ENCODE assay signal across 27 cellular contexts in the genomic region with DNA sequence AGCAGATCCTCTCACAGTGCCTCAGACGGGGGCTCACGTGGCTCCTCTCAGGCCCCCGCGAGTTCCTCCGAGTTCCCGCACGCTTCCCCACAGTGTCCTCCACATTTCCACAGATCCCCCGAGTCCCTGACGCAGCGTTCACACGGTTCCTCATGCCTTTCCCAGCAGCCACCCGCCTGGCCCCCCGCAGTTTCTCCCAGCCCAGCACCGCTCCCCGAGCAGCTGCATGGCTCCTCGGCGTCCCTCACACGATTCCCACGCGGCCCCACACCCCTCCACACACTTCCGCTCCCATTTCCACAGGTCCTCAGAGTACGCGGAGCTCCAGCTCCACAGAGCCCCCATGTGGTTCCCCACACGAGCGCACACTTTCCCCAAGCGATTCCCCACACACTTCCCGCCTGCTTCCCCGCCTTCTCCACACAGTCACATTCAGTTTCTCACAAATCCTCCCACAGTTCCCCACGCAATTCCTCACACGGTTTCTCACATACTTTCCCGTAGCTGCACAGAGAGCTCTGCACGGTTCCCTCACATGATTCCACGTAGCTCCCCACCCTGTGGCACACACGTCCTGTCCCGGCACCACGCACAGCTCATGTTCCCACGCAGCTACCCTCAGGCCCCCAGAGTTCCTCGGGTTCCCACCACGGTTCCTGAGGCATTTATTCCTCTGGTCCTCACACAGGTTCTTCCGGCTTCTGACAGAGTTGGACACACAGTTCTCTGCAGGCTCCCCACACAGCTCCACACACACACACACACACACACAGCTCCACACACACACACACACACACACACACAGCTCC. TPM values are rescaled to one million over a fixed set of nuclear protein-coding genes. Genes with fewer than 3 reads are reported as not detected.
DNase-seq lines count a peak whose midpoint lies in the region; ATAC-seq and TF ChIP-seq lines count a peak whose summit lies in the region.
"Had no signal": no experiment of that assay in that cellular context is flagged by ENCODE, and none has a peak within 500 bp of the region (broad histone marks: within the 10 kb centered on the region; RNA-seq: fewer than 3 reads in every experiment).

No MANE protein-coding gene starts in this region.

- H3K4me1 ChIP-seq in GM23338 (ENCODE audit: insufficient read depth) (no peaks in the 10 kb centered on the region), endodermal cell (ENCODE audit: control insufficient read depth, insufficient read depth, low read length) (no peaks in the 10 kb centered on the region), foreskin keratinocyte (no peaks in the 10 kb centered on the region)
- H3K4me1 ChIP-seq: gastrocnemius medialis, prostate gland had no signal

- WGBS in endodermal cell (ENCODE audit: insufficient coverage in 1 of 2, insufficient read length in 1 of 2), 2 experiments = 91 to 93% methylated on average over 32 to 40 of the region's 40 CpGs

- no peak overlapping the region for H3K9ac ChIP-seq in endodermal cell (ENCODE audit: extremely low read depth, low read length, poor library complexity, severe bottlenecking)

- TF ChIP-seq CTCF in GM23338 (conservative IDR thresholded peaks at IDR 0.05; ENCODE audit: low read depth in 2 of 2) (no peak; a peak in 1 of 4 replicates), endodermal cell (conservative IDR thresholded peaks at IDR 0.05) (peak; percentile 23), foreskin keratinocyte (conservative IDR thresholded peaks at IDR 0.05) (no peak)

- H3K4me1 Mint-ChIP-seq in GM23338 = no peaks in the 10 kb centered on the region
- H3K4me1 Mint-ChIP-seq in endodermal cell = no peaks in the 10 kb centered on the region

- H3K36me3 ChIP-seq in GM23338 (ENCODE audit: insufficient read depth) = peaks cover 12% of the 10 kb centered on the region
- no peaks in the 10 kb centered on the region for H3K36me3 ChIP-seq in endodermal cell (ENCODE audit: control insufficient read depth, insufficient read depth, low read length)
- H3K36me3 ChIP-seq: gastrocnemius medialis, lower lobe of right lung, prostate gland had no signal

- H3K27ac ChIP-seq in GM23338 (ENCODE audit: low read depth) (no peak overlapping the region), endodermal cell (ENCODE audit: low read depth, low read length) (no peak overlapping the region), foreskin keratinocyte (no peak overlapping the region)
- H3K27ac ChIP-seq: gastrocnemius medialis, lower lobe of right lung, prostate gland had no signal

- peaks cover 31% of the 10 kb centered on the region for H3K36me3 Mint-ChIP-seq in GM23338 (ENCODE audit: low read depth)
- no peaks in the 10 kb centered on the region for H3K36me3 Mint-ChIP-seq in endodermal cell (ENCODE audit: low read depth)
- H3K36me3 Mint-ChIP-seq: activated CD4-positive, alpha-beta memory T cell treated with anti-CD3 and anti-CD28 coated beads for 36 hours; activated naive CD8-positive, alpha-beta T cell had no signal

- H3K9me3 ChIP-seq in endodermal cell (ENCODE audit: control insufficient read depth, low read length) = no peaks in the 10 kb centered on the region
- H3K9me3 ChIP-seq: gastrocnemius medialis, lower lobe of right lung, prostate gland had no signal

- H2AFZ ChIP-seq in GM23338 = no peak overlapping the region

- H3K27ac Mint-ChIP-seq in GM23338 (no peak overlapping the region), endodermal cell (no peak overlapping the region)
- H3K27ac Mint-ChIP-seq: activated CD4-positive, alpha-beta memory T cell treated with anti-CD3 and anti-CD28 coated beads for 36 hours; activated naive CD8-positive, alpha-beta T cell; activated T-helper 2 cell treated with anti-CD3 and anti-CD28 coated beads, Interferon-gamma antibody, Interleukin-2, Interleukin-4, amounts not matched to agents 10 μg/mL and 5 μg/mL and 100 μg/mL, durations not matched to agents 14 hours and 24 hours and 36 hours; CD4-positive, alpha-beta T cell; nephron progenitor cell had no signal

- H3K79me2 ChIP-seq in GM23338 (replicated peaks; ENCODE audit: insufficient read depth) = no peaks in the 10 kb centered on the region

- no peaks in the 10 kb centered on the region for H3F3A ChIP-seq in GM23338 (replicated peaks; ENCODE audit: low read depth)

- no peaks in the 10 kb centered on the region for H3K27me3 ChIP-seq in GM23338 (ENCODE audit: insufficient read depth)
- H3K27me3 ChIP-seq in endodermal cell (ENCODE audit: control insufficient read depth, insufficient read depth, low read length, poor library complexity, severe bottlenecking) = no peaks in the 10 kb centered on the region
- H3K27me3 ChIP-seq in foreskin keratinocyte = no peaks in the 10 kb centered on the region

- ATAC-seq in GM23338 (peak; percentile 16; the same call in 2 of the 3 replicates), GM19452 (IDR thresholded peaks at IDR 0.05; ENCODE audit: unreplicated experiment) (no peak), foreskin keratinocyte (no peak)
- ATAC-seq: activated CD4-positive, CD25-positive, alpha-beta regulatory T cell treated with anti-CD3 and anti-CD28 coated beads, Interleukin-2, amount 50 U/mL, for 24 hours; gastrocnemius medialis; lower lobe of right lung; PC-3 had no signal

- H3K4me2 ChIP-seq in GM23338 = no peak overlapping the region

- no peak overlapping the region for H3K4me3 ChIP-seq in GM23338
- H3K4me3 ChIP-seq in endodermal cell (ENCODE audit: low read length) = no peak overlapping the region
- H3K4me3 ChIP-seq: gastrocnemius medialis, lower lobe of right lung, prostate gland had no signal

- no peak overlapping the region for H3K4me3 Mint-ChIP-seq in GM23338
- H3K4me3 Mint-ChIP-seq in endodermal cell = no peak overlapping the region
- H3K4me3 Mint-ChIP-seq: activated CD4-positive, alpha-beta memory T cell treated with anti-CD3 and anti-CD28 coated beads for 36 hours; activated naive CD8-positive, alpha-beta T cell; CD4-positive, alpha-beta T cell; nephron progenitor cell had no signal

- H3K9me3 Mint-ChIP-seq in GM23338 (no peaks in the 10 kb centered on the region; the same call in 2 of the 3 replicates), endodermal cell (no peaks in the 10 kb centered on the region)
- H3K9me3 Mint-ChIP-seq: activated CD4-positive, alpha-beta memory T cell treated with anti-CD3 and anti-CD28 coated beads for 36 hours; activated T-helper 2 cell treated with anti-CD3 and anti-CD28 coated beads, Interferon-gamma antibody, Interleukin-2, Interleukin-4, amounts not matched to agents 10 μg/mL and 5 μg/mL and 100 μg/mL, durations not matched to agents 14 hours and 24 hours and 36 hours; CD4-positive, alpha-beta T cell; nephron progenitor cell had no signal

- DNase-seq in AG08395 (ENCODE audit: low spot score) = peak; percentile 11
- no peak for DNase-seq in GM23338 (ENCODE audit: low spot score)
- DNase-seq in endodermal cell = no peak
- DNase-seq in nucleus accumbens (lab: John Stamatoyannopoulos, UW) = peak in 34 of 56 donors; percentile 21 to 84 (median 50)
- no peak for DNase-seq in ureter (ENCODE audit: low spot score)
- no peak for DNase-seq in foreskin keratinocyte
- no peak for DNase-seq in dedifferentiated amniotic fluid mesenchymal stem cell (ENCODE audit: extremely low spot score)
- DNase-seq: activated CD4-positive, alpha-beta memory T cell treated with anti-CD3 and anti-CD28 coated beads for 36 hours; CD4-positive, alpha-beta T cell; cerebellar nuclear complex; DMS 273 treated with DMSO at 0.1 percent for 48 hours; effector CD4-positive, alpha-beta T cell; gastrocnemius medialis; KG1; lower lobe of right lung; MM.1S; NCI-H1436; NCI-H2107; NCI-H510A treated with DMSO at 0.1 percent for 48 hours; nephron progenitor cell; PC-3; substantia nigra had no signal

- H3K27me3 Mint-ChIP-seq in GM23338 (ENCODE audit: insufficient read depth, low read depth, poor library complexity) = peaks cover 8% of the 10 kb centered on the region
- H3K27me3 Mint-ChIP-seq in endodermal cell (ENCODE audit: insufficient read depth) = no peaks in the 10 kb centered on the region
- H3K27me3 Mint-ChIP-seq: activated CD4-positive, alpha-beta memory T cell treated with anti-CD3 and anti-CD28 coated beads for 36 hours; activated naive CD8-positive, alpha-beta T cell; CD4-positive, alpha-beta T cell had no signal

- H3K9me2 ChIP-seq in GM23338 (ENCODE audit: insufficient read depth) = no peaks in the 10 kb centered on the region

- peaks cover 17% of the 10 kb centered on the region; the same call in 1 of the 2 replicates for H4K20me1 ChIP-seq in GM23338 (replicated peaks; ENCODE audit: insufficient read depth)

TF ChIP-seq in GM23338, 12 proteins besides CTCF, POLR2A, EP300 and RAD21 (continues in another document):
- TF ChIP-seq, protein P1, sequence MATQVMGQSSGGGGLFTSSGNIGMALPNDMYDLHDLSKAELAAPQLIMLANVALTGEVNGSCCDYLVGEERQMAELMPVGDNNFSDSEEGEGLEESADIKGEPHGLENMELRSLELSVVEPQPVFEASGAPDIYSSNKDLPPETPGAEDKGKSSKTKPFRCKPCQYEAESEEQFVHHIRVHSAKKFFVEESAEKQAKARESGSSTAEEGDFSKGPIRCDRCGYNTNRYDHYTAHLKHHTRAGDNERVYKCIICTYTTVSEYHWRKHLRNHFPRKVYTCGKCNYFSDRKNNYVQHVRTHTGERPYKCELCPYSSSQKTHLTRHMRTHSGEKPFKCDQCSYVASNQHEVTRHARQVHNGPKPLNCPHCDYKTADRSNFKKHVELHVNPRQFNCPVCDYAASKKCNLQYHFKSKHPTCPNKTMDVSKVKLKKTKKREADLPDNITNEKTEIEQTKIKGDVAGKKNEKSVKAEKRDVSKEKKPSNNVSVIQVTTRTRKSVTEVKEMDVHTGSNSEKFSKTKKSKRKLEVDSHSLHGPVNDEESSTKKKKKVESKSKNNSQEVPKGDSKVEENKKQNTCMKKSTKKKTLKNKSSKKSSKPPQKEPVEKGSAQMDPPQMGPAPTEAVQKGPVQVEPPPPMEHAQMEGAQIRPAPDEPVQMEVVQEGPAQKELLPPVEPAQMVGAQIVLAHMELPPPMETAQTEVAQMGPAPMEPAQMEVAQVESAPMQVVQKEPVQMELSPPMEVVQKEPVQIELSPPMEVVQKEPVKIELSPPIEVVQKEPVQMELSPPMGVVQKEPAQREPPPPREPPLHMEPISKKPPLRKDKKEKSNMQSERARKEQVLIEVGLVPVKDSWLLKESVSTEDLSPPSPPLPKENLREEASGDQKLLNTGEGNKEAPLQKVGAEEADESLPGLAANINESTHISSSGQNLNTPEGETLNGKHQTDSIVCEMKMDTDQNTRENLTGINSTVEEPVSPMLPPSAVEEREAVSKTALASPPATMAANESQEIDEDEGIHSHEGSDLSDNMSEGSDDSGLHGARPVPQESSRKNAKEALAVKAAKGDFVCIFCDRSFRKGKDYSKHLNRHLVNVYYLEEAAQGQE (IDR thresholded peaks at IDR 0.05; ENCODE audit: unreplicated experiment) = no peak
- TF ChIP-seq EZH2 (IDR thresholded peaks at IDR 0.05; ENCODE audit: low read depth, unreplicated experiment) (no peak), ZNF114 (CRISPR knock-in tag; IDR thresholded peaks at IDR 0.05) (no peak), ZNF331 (CRISPR knock-in tag; IDR thresholded peaks at IDR 0.05; ENCODE audit: low read depth) (no peak)

RNA-seq across cellular contexts. Expression of a gene that starts 39.8 kb away (rescaled TPM):
- 183 and 214 TPM in 2 replicates for total RNA-seq in GM23338 (2014; rRNA removed; shearing (Covaris generic))
- polyA plus RNA-seq in GM23338 (2016; fragmentation: Nextera tagmentation; extraction: Ambion mirVana) = 158 and 169 TPM in 2 replicates
- total RNA-seq in endodermal cell = 10 to 100 TPM; 58.8 to 83.1 TPM
- polyA plus RNA-seq in endodermal cell (2013, experiment 1 of 2) = 48.4 TPM
- polyA plus RNA-seq in endodermal cell (2013, experiment 2 of 2) = 41.1 TPM
- total RNA-seq in ureter = 1.2 TPM
- total RNA-seq in foreskin keratinocyte = not detected in 2 replicates
- not detected in 2 replicates for polyA plus RNA-seq in foreskin keratinocyte
- total RNA-seq: CD4-positive, alpha-beta T cell; PC-3 had no signal

Comparison
In these comparisons a context has a peak if more than half of its experiments do, and no peak if none do; other contexts are left out.
1. DNase-seq: peak in AG08395 (single experiment) and nucleus accumbens (34 of 56); none in GM23338 (single experiment), endodermal cell (single experiment), ureter (single experiment), foreskin keratinocyte (0 of 2) and dedifferentiated amniotic fluid mesenchymal stem cell (single experiment).
2. RNA of a gene that starts 39.8 kb away (total RNA-seq): 183 to 214 TPM in GM23338 and 58.8 to 83.1 TPM in endodermal cell; 1.2 TPM in ureter (single experiment) and not detected in foreskin keratinocyte; every median in the first group is over 10 times any median in the second.